8 cellular contexts compared by ENCODE assay signal in the genomic region with DNA sequence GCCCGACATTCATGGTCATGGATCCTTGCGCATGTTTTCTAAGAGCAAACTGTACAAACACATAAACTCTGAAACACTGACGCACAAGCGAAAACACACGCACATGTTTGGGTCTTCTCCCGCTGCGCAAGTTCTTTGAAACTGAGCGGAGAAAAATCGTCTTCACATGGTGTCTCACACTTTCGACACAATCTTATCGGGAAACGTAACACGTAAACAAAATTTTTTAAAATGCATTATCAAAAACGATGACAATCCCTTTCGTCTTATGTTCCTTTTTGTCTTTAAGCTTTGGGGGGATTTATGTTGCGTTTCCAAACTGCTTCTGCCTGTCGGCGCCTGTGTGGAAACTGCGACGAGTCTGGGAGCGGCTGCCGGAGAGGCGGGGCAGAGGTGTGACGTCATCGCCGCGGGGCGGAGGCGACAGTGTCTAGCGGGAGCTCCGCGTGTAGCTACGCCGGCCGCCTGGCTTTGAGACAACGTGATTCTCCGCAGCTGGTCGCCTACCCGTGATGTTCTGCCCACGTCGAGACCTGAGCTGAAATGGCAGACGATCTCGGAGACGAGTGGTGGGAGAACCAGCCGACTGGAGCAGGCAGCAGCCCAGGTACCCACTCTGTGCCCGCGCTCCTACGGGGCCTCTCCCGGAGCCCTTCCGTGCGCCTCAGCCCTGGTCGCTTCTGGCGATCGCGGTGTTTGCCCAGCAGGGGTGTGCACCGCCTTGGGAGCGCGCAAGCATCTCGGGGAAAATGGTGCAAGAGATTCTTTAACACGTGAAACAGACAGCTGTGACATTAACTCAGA. TPM values are rescaled to one million over a fixed set of nuclear protein-coding genes. Genes with fewer than 3 reads are reported as not detected.
A peak's percentile ranks its signal among the peaks of the same experiment; 100 is the strongest.
DNase-seq lines count a peak whose midpoint lies in the region; ATAC-seq and TF ChIP-seq lines count a peak whose summit lies in the region.

A gene (plus strand): TSS at position 426 of the 804 bp plus-strand sequence.

- H3K27ac Mint-ChIP-seq in activated CD4-positive, alpha-beta T cell treated with anti-CD3 and anti-CD28 coated beads for 36 hours: peak within 1 kb of the TSS; percentile 97

- H3K4me3 Mint-ChIP-seq in activated CD4-positive, alpha-beta T cell treated with anti-CD3 and anti-CD28 coated beads for 36 hours: peak within 1 kb of the TSS; percentile 85

- no peaks in the 10 kb centered on the region; the same call in 1 of the 2 replicates for H3K27me3 ChIP-seq in BJ (ENCODE audit: control insufficient read depth, insufficient read depth, low read length)

- POLR2A ChIA-PET in BJ (lab: Charles Lee): interaction anchor here (0.6 to 0.7 kb wide), 2 partner anchors 70 to 493 kb away, joined by 3 read pairs; no protein-coding TSS in a partner anchor
- POLR2A ChIA-PET in activated CD4-positive, alpha-beta T cell treated with anti-CD3 and anti-CD28 coated beads for 36 hours (lab: Charles Lee): interaction anchor here (0.6 to 0.9 kb wide), 3 partner anchors 41 to 916 kb away, joined by 3 to 9 read pairs (median 3); a partner anchor contains a TSS

- DNase-seq in BJ (ENCODE audit: low read depth): peak; percentile 41
- DNase-seq in GM19238 (ENCODE audit: insufficient read length, low spot score): peak; percentile 80
- DNase-seq in NCI-H524 (lab: John Stamatoyannopoulos, UW): peak; percentile 89 to 92
- DNase-seq in activated CD4-positive, alpha-beta T cell treated with anti-CD3 and anti-CD28 coated beads for 36 hours: peak; percentile 98
- DNase-seq in choroid plexus epithelial cell (ENCODE audit: low read depth): peak; percentile 92
- DNase-seq in kidney glomerular epithelial cell (lab: John Stamatoyannopoulos, UW): peak; percentile 73
- DNase-seq in stimulated activated CD4-positive, alpha-beta T cell treated with anti-CD3 and anti-CD28 coated beads, Interleukin-1b, Interleukin-23, amount 100 ng/mL, for 1 hour (ENCODE audit: low read depth in 2 of 2): peak; percentile 80 to 96

- TF ChIP-seq CTCF in BJ (IDR thresholded peaks at IDR 0.05; ENCODE audit: insufficient read depth, low read depth, low read length) (peak; percentile 45), choroid plexus epithelial cell (conservative IDR thresholded peaks at IDR 0.05; ENCODE audit: low read depth, low read length) (peak; percentile 32)

- no peaks in the 10 kb centered on the region for H3K36me3 ChIP-seq in BJ (ENCODE audit: control insufficient read depth, insufficient read depth, low read length)

- ATAC-seq in HG03442 (IDR thresholded peaks at IDR 0.05; ENCODE audit: unreplicated experiment): peak; percentile 94
- peak; percentile 92 for ATAC-seq in activated CD4-positive, alpha-beta T cell treated with anti-CD3 and anti-CD28 coated beads for 36 hours

- CTCF ChIA-PET in BJ (lab: Yijun Ruan, JAX): interaction anchor here (0.7 to 2.0 kb wide), 3 partner anchors 9 to 916 kb away, joined by 3 to 12 read pairs (median 4); a partner anchor contains a TSS
- CTCF ChIA-PET in activated CD4-positive, alpha-beta T cell treated with anti-CD3 and anti-CD28 coated beads for 36 hours (lab: Charles Lee): interaction anchor here (0.6 to 2.3 kb wide), 6 partner anchors 9 to 50 kb away, joined by 3 to 11 read pairs (median 6); no protein-coding TSS in a partner anchor

- peaks cover 17% of the 10 kb centered on the region for H3K36me3 Mint-ChIP-seq in activated CD4-positive, alpha-beta T cell treated with anti-CD3 and anti-CD28 coated beads for 36 hours (ENCODE audit: low read depth)

- H3K27me3 Mint-ChIP-seq in activated CD4-positive, alpha-beta T cell treated with anti-CD3 and anti-CD28 coated beads for 36 hours: no peaks in the 10 kb centered on the region

- peaks cover 42% of the 10 kb centered on the region for H3K4me1 Mint-ChIP-seq in activated CD4-positive, alpha-beta T cell treated with anti-CD3 and anti-CD28 coated beads for 36 hours

- H3K4me3 ChIP-seq in BJ (ENCODE audit: low read depth, low read length) (peak within 1 kb of the TSS; percentile 74), choroid plexus epithelial cell (ENCODE audit: low read depth, low read length) (peak within 1 kb of the TSS; percentile 81)

- no peaks in the 10 kb centered on the region for H3K9me3 Mint-ChIP-seq in activated CD4-positive, alpha-beta T cell treated with anti-CD3 and anti-CD28 coated beads for 36 hours (ENCODE audit: low read depth)

- intact Hi-C loops in activated CD4-positive, alpha-beta T cell treated with anti-CD3 and anti-CD28 coated beads for 36 hours (cut with DNase I, micrococcal nuclease): loop anchor here (1.0 to 10.0 kb wide), 12 partner anchors 45 to 1995 kb away; a partner anchor contains a TSS

RNA-seq across cellular contexts. Expression of the gene that starts here (rescaled TPM):
- 6.7 and 12.4 TPM in 2 replicates for polyA plus RNA-seq in BJ (2011; rRNA removed)
- 5.0 and 6.1 TPM in 2 replicates for polyA minus RNA-seq in BJ (2011; rRNA and poly(A)+ RNA removed)
- total RNA-seq in activated CD4-positive, alpha-beta T cell treated with anti-CD3 and anti-CD28 coated beads for 36 hours: 10 to 100 TPM; 94.0 to 96.3 TPM

Comparison
In these comparisons a context has a peak if more than half of its experiments do, and no peak if none do; other contexts are left out.
1. Peak in every context shown above with its lines: DNase-seq, ATAC-seq and H3K4me3 ChIP-seq.
2. DNase-seq: peak in every context shown above with its lines; median percentile 98 in activated CD4-positive, alpha-beta T cell treated with anti-CD3 and anti-CD28 coated beads for 36 hours; 92 in choroid plexus epithelial cell; 90 in NCI-H524; 88 in stimulated activated CD4-positive, alpha-beta T cell treated with anti-CD3 and anti-CD28 coated beads, Interleukin-1b, Interleukin-23, amount 100 ng/mL, for 1 hour; 80 in GM19238; 73 in kidney glomerular epithelial cell; 41 in BJ.